In the genomic region with DNA sequence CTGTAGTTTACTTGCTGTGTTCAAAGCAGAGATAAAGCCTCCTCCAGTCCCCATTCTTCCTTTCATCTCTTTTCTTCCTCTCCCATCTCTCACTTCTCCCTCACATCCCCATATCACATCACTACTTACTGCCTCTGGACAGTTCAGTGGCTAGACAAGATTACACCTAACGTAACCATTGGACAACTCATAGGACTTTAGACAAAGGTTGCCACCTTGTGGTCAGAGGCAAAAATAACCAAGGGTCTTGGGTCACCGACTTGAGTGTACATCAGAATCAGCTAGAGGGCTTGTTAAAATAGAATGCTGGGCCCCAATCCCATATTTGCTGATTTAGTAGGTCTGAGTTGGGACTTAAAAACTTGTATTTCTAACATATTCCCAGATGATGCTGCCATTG, we compare ENCODE assay signal across 8 cellular contexts.
A peak's percentile ranks its signal among the peaks of the same experiment; 100 is the strongest.
DNase-seq lines count a peak whose midpoint lies in the region; ATAC-seq and TF ChIP-seq lines count a peak whose summit lies in the region.

No MANE protein-coding gene starts in this region.

- H3K36me3 Mint-ChIP-seq in CD4-positive, CD25-positive, alpha-beta regulatory T cell: no peaks in the 10 kb centered on the region

- no peaks in the 10 kb centered on the region for H3K36me3 ChIP-seq in CD4-positive, CD25-positive, alpha-beta regulatory T cell (ENCODE audit: control insufficient read depth, insufficient read depth, low read length)
- H3K36me3 ChIP-seq in IMR-90 (ENCODE audit: control insufficient read depth, insufficient read depth, low read length): no peaks in the 10 kb centered on the region
- no peaks in the 10 kb centered on the region for H3K36me3 ChIP-seq in upper lobe of right lung

- H3K27ac ChIP-seq in CD4-positive, CD25-positive, alpha-beta regulatory T cell (ENCODE audit: insufficient read depth, low read length, poor library complexity, severe bottlenecking): no peak overlapping the region
- H3K27ac ChIP-seq in IMR-90 (ENCODE audit: insufficient read depth, low read length) (no peak overlapping the region), upper lobe of right lung (no peak overlapping the region)

- H3K23ac ChIP-seq in IMR-90 (ENCODE audit: low read depth, low read length): no peak overlapping the region

- H3K9me1 ChIP-seq in IMR-90 (ENCODE audit: insufficient read depth, low read length): no peaks in the 10 kb centered on the region

- no peak overlapping the region for H3K27ac Mint-ChIP-seq in CD4-positive, CD25-positive, alpha-beta regulatory T cell

- H4K91ac ChIP-seq in IMR-90 (ENCODE audit: insufficient read depth, low read depth, low read length): no peak overlapping the region

- peak; percentile 8 to 58 (median 20) for DNase-seq in CD4-positive, CD25-positive, alpha-beta regulatory T cell
- DNase-seq in IMR-90 (peak; percentile 57), RPMI7951 (ENCODE audit: low read depth) (peak; percentile 58), medulla oblongata (ENCODE audit: extremely low spot score) (peak; percentile 82), upper lobe of right lung (no peak)
- DNase-seq in central memory CD4-positive, alpha-beta T cell: peak; percentile 21

- H2AK9ac ChIP-seq in IMR-90 (replicated peaks; ENCODE audit: low read depth, low read length, poor library complexity): no peak overlapping the region

- H3K4me3 ChIP-seq in CD4-positive, CD25-positive, alpha-beta regulatory T cell (ENCODE audit: low read depth, low read length): no peak overlapping the region
- no peak overlapping the region for H3K4me3 ChIP-seq in IMR-90 (ENCODE audit: insufficient read depth, low read depth, low read length)
- no peak overlapping the region for H3K4me3 ChIP-seq in upper lobe of right lung

- dilution Hi-C loops in IMR-90 (cut with HindIII; ENCODE audit: low sequenced_read_pairs, unreplicated experiment): no loop called here

- no peak overlapping the region for H2BK5ac ChIP-seq in IMR-90 (ENCODE audit: low read depth, low read length, poor library complexity, severe bottlenecking)

- no peak overlapping the region for H2BK120ac ChIP-seq in IMR-90 (ENCODE audit: low read depth, low read length)

- H3K4me1 Mint-ChIP-seq in CD4-positive, CD25-positive, alpha-beta regulatory T cell: peaks cover 0 to 1% (median 0%) of the 10 kb centered on the region in 4 donors

- no peak overlapping the region for H3K14ac ChIP-seq in IMR-90 (replicated peaks; ENCODE audit: low read depth, low read length)

- H3K9me3 Mint-ChIP-seq in CD4-positive, CD25-positive, alpha-beta regulatory T cell: no peaks in the 10 kb centered on the region

- CTCF ChIA-PET in IMR-90 (lab: Yijun Ruan, JAX): interaction anchor here (0.6 kb wide), 1 partner anchor 24 kb away, joined by 4 read pairs; no protein-coding TSS in a partner anchor

- no peak overlapping the region for H3K4me3 Mint-ChIP-seq in CD4-positive, CD25-positive, alpha-beta regulatory T cell

- H3K9me3 ChIP-seq in CD4-positive, CD25-positive, alpha-beta regulatory T cell (ENCODE audit: control insufficient read depth in 2 of 2, low read length in 2 of 2): no peaks in the 10 kb centered on the region
- H3K9me3 ChIP-seq in IMR-90 (ENCODE audit: control insufficient read depth, insufficient read depth, low read length) (no peaks in the 10 kb centered on the region), upper lobe of right lung (no peaks in the 10 kb centered on the region)

- WGBS in IMR-90 (ENCODE audit: extremely low coverage in 2 of 2, insufficient read length in 1 of 2), 2 experiments: no CpG with 5 or more reads among the region's 2 CpGs

- H3K79me1 ChIP-seq in IMR-90 (ENCODE audit: low read depth in 1 of 2, low read length in 2 of 2): no peaks in the 10 kb centered on the region

- intact Hi-C loops in IMR-90 (cut with micrococcal nuclease) (loop anchor here (1.0 to 10.0 kb wide), 3 partner anchors 665 to 1948 kb away; no protein-coding TSS in a partner anchor), upper lobe of right lung (cut with DNase I) (no loop called here)

- no peak overlapping the region for H3K4ac ChIP-seq in IMR-90 (ENCODE audit: low read depth, low read length)

- peak; percentile 56 for TF ChIP-seq RAD21 in IMR-90 (IDR thresholded peaks at IDR 0.05; ENCODE audit: low read length)

- TF ChIP-seq POLR2A in IMR-90 (IDR thresholded peaks at IDR 0.05; ENCODE audit: low read depth, low read length): no peak

- H2AK5ac ChIP-seq in IMR-90 (ENCODE audit: low read depth, low read length): no peak overlapping the region

- H4K5ac ChIP-seq in IMR-90 (ENCODE audit: low read depth, low read length): no peak overlapping the region

- in situ Hi-C loops in IMR-90 (cut with MboI; ENCODE audit: low sequenced_read_pairs): loop anchor here (25.0 kb wide), 1 partner anchor 668 kb away; a partner anchor contains a TSS

- TF ChIP-seq CTCF in IMR-90 (conservative IDR thresholded peaks at IDR 0.05; ENCODE audit: low read depth, low read length): peak; percentile 52
- TF ChIP-seq CTCF in upper lobe of right lung (IDR thresholded peaks at IDR 0.05): peak; percentile 53

- H3K27me3 ChIP-seq in CD4-positive, CD25-positive, alpha-beta regulatory T cell (ENCODE audit: control insufficient read depth, insufficient read depth, low read length): peaks cover 2% of the 10 kb centered on the region
- H3K27me3 ChIP-seq in IMR-90 (ENCODE audit: control insufficient read depth, insufficient read depth, low read length) (peaks cover 4% of the 10 kb centered on the region), upper lobe of right lung (no peaks in the 10 kb centered on the region)

- no peak overlapping the region for H4K8ac ChIP-seq in IMR-90 (ENCODE audit: low read depth in 2 of 2, low read length in 2 of 2)

- no peaks in the 10 kb centered on the region for H4K20me1 ChIP-seq in IMR-90 (ENCODE audit: insufficient read depth, low read length)

- no peak overlapping the region for H3K4me2 ChIP-seq in IMR-90 (ENCODE audit: low read depth, low read length)

- no peak overlapping the region for H3K9ac ChIP-seq in IMR-90 (ENCODE audit: low read depth, low read length)

- no peaks in the 10 kb centered on the region for H3K4me1 ChIP-seq in CD4-positive, CD25-positive, alpha-beta regulatory T cell (ENCODE audit: control insufficient read depth, insufficient read depth, low read length, poor library complexity, severe bottlenecking)
- H3K4me1 ChIP-seq in IMR-90 (ENCODE audit: control insufficient read depth, insufficient read depth, low read length) (no peaks in the 10 kb centered on the region), upper lobe of right lung (no peaks in the 10 kb centered on the region)

- H3K27me3 Mint-ChIP-seq in CD4-positive, CD25-positive, alpha-beta regulatory T cell: peaks cover 17% of the 10 kb centered on the region

- no peak overlapping the region for H2AFZ ChIP-seq in IMR-90 (replicated peaks; ENCODE audit: low read length, poor library complexity)

- no peak overlapping the region for H2BK20ac ChIP-seq in IMR-90 (ENCODE audit: low read depth, low read length)

- no peak overlapping the region for H3K18ac ChIP-seq in IMR-90 (ENCODE audit: low read depth, low read length)

- POLR2A ChIA-PET in IMR-90 (lab: Charles Lee; ENCODE audit: unreplicated experiment): no interaction called here

- H3K56ac ChIP-seq in IMR-90 (ENCODE audit: extremely low read depth, insufficient read depth, low read length): no peak overlapping the region

- no peak for ATAC-seq in CD4-positive, CD25-positive, alpha-beta regulatory T cell (ENCODE audit: low read depth in 2 of 2)
- ATAC-seq in GM18498 (IDR thresholded peaks at IDR 0.05; ENCODE audit: unreplicated experiment): peak; percentile 76
- ATAC-seq in IMR-90 (ENCODE audit: low read depth): peak; percentile 79
- peak; percentile 82 for ATAC-seq in upper lobe of right lung
- no peak for ATAC-seq in GM18870 (IDR thresholded peaks at IDR 0.05; ENCODE audit: unreplicated experiment)

- BruUV-seq in IMR-90 (replicated peaks; lab: Mats Ljungman, UMichigan): no TSS peak

- no peak overlapping the region for H2BK15ac ChIP-seq in IMR-90 (ENCODE audit: low read depth, low read length)

TF ChIP-seq in IMR-90, 13 proteins besides CTCF, POLR2A, EP300 and RAD21:
- TF ChIP-seq NFE2L2 (IDR thresholded peaks at IDR 0.05; ENCODE audit: low read depth, low read length) (no peak), MAZ (IDR thresholded peaks at IDR 0.05; ENCODE audit: borderline replicate concordance, low read depth, low read length) (no peak), SMC3 (IDR thresholded peaks at IDR 0.05; ENCODE audit: low read depth, low read length) (peak; percentile 40), CEBPB (IDR thresholded peaks at IDR 0.05; ENCODE audit: low read depth, low read length) (no peak)
- TF ChIP-seq, protein P1, sequence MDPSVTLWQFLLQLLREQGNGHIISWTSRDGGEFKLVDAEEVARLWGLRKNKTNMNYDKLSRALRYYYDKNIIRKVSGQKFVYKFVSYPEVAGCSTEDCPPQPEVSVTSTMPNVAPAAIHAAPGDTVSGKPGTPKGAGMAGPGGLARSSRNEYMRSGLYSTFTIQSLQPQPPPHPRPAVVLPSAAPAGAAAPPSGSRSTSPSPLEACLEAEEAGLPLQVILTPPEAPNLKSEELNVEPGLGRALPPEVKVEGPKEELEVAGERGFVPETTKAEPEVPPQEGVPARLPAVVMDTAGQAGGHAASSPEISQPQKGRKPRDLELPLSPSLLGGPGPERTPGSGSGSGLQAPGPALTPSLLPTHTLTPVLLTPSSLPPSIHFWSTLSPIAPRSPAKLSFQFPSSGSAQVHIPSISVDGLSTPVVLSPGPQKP (IDR thresholded peaks at IDR 0.05; ENCODE audit: borderline replicate concordance, low read depth, low read length): no peak

Comparison
In these comparisons a context has a peak if more than half of its experiments do, and no peak if none do; other contexts are left out.
1. ATAC-seq: peak in GM18498 (single experiment), IMR-90 (single experiment) and upper lobe of right lung (single experiment); none in CD4-positive, CD25-positive, alpha-beta regulatory T cell (0 of 2) and GM18870 (single experiment).